ENCODE assay signal across 3 cellular contexts in the genomic region with DNA sequence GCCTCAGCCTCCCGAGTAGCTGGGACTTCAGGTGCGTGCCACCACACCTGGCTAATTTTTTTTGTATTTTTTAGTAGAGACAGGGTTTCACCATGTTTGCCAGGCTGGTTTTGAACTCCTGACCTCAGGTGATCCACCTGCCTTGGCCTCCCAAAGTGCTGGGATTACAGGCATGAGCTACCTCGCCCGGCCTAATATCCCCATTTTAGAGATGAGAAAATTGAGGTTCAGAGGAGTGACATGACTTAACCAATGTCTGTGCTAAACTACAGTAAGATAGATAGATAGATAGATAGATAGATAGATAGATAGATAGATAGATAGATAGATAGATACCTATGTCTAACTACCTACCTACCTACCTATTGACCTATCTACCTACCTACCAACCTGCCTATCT. TPM values are rescaled to one million over a fixed set of nuclear protein-coding genes. Genes with fewer than 3 reads are reported as not detected.
"Had no signal": no experiment of that assay in that cellular context is flagged by ENCODE, and none has a peak within 500 bp of the region (broad histone marks: within the 10 kb centered on the region; RNA-seq: fewer than 3 reads in every experiment).

No MANE protein-coding gene starts in this region.

RNA-seq across cellular contexts. Expression of a gene that starts 23.3 kb away (rescaled TPM):
- total RNA-seq: activated B cell treated with CpG ODN at 0.5 μM for 24 hours; activated CD8-positive, alpha-beta memory T cell treated with anti-CD3 and anti-CD28 coated beads, Interleukin-2, amount 10 ng/mL, durations not matched to agents 7 days and 5 days; T-cell had no signal
